In genomic region chr16:84117482-84117843, GRCh38 we compare ENCODE assay signal across 9 cellular contexts. TPM values are rescaled to one million over a fixed set of nuclear protein-coding genes. Genes with fewer than 3 reads are reported as not detected.
A peak's percentile ranks its signal among the peaks of the same experiment; 100 is the strongest.
DNase-seq lines count a peak whose midpoint lies in the region; ATAC-seq, FAIRE-seq and TF ChIP-seq lines count a peak whose summit lies in the region.
"Had no signal": no experiment of that assay in that cellular context is flagged by ENCODE, and none has a peak within 500 bp of the region (broad histone marks: within the 10 kb centered on the region; RNA-seq: fewer than 3 reads in every experiment).

No MANE protein-coding gene starts in this region.

- H4K20me1 ChIP-seq in PC-9 (ENCODE audit: insufficient read depth) (peaks cover 12% of the 10 kb centered on the region), K562 (replicated peaks; ENCODE audit: control insufficient read depth, insufficient read depth, low read length) (no peaks in the 10 kb centered on the region)

- POLR2A ChIA-PET in CD4-positive, alpha-beta T cell (lab: Charles Lee) = interaction anchor here (0.8 to 3.2 kb wide), 13 partner anchors 12 to 910 kb away, joined by 3 to 38 read pairs (median 7); partner anchors contain the start of genes DNAAF1, HSDL1, KIAA0513 and KLHL36
- POLR2A ChIA-PET in PC-9 (lab: Charles Lee; ENCODE audit: unreplicated experiment) = interaction anchor here (0.6 to 0.7 kb wide), 3 partner anchors 40 to 303 kb away, joined by 3 to 4 read pairs (median 3); no protein-coding TSS in a partner anchor
- POLR2A ChIA-PET in K562 (lab: Yijun Ruan, JAX) = interaction anchor here (0.5 to 10.0 kb wide), 14 partner anchors 9 to 1866 kb away, joined by 3 to 145 read pairs (median 4); partner anchors contain the start of genes DNAAF1 and HSDL1

- DNase-seq in CD4-positive, alpha-beta T cell = peak in 6 of 10 experiments; percentile 7 to 24 (median 18)
- DNase-seq in H7 (peak; percentile 73), PC-9 (no peak), K562 (ENCODE audit: extremely low read depth in 1 of 4, low spot score in 3 of 4) (peak in 3 of 4 experiments; percentile 36 to 75 (median 43)), immature natural killer cell (no peak)
- peak in 3 of 4 experiments; percentile 11 to 16 (median 11) for DNase-seq in stimulated activated CD4-positive, alpha-beta T cell treated with anti-CD3 and anti-CD28 coated beads, Interleukin-1b, Interleukin-23, amount 100 ng/mL, for 24 hours (ENCODE audit: low read depth in 4 of 4, low spot score in 1 of 4)

- peak; percentile 40 for FAIRE-seq in K562 (lab: Jason Lieb, UNC)

- H3K4me1 Mint-ChIP-seq in CD4-positive, alpha-beta T cell (ENCODE audit: low read depth) = peaks cover 34% of the 10 kb centered on the region
- H3K4me1 Mint-ChIP-seq in immature natural killer cell = peaks cover 23 to 26% of the 10 kb centered on the region in 2 donors

- no peaks in the 10 kb centered on the region for H3K9me1 ChIP-seq in K562 (ENCODE audit: control insufficient read depth, insufficient read depth, low read length)

- BruUV-seq in PC-9 (replicated peaks; lab: Mats Ljungman, UMichigan) (TSS peak; percentile 94), K562 (replicated peaks; lab: Mats Ljungman, UMichigan) (no TSS peak)

- peaks cover 30% of the 10 kb centered on the region for H3F3A ChIP-seq in PC-9 (ENCODE audit: insufficient read depth, low read depth)

- peak overlapping the region; percentile 85 for H3K4me2 ChIP-seq in PC-9
- peak overlapping the region; percentile 91 for H3K4me2 ChIP-seq in K562 (ENCODE audit: insufficient read depth, low read length)

- H3K27ac Mint-ChIP-seq in CD4-positive, alpha-beta T cell = peak overlapping the region; percentile 98
- H3K27ac Mint-ChIP-seq in immature natural killer cell = peak overlapping the region; percentile 85 to 94 (median 88)

- peak overlapping the region; percentile 96 for H3K4me3 Mint-ChIP-seq in CD4-positive, alpha-beta T cell
- H3K4me3 Mint-ChIP-seq in immature natural killer cell = peak overlapping the region; percentile 88 to 95 (median 91)

- no peaks in the 10 kb centered on the region for H3K27me3 Mint-ChIP-seq in CD4-positive, alpha-beta T cell
- H3K27me3 Mint-ChIP-seq in immature natural killer cell (ENCODE audit: low read depth in 3 of 3) = peaks cover 3 to 8% (median 7%) of the 10 kb centered on the region in 3 donors

- no peaks in the 10 kb centered on the region for H3K36me3 ChIP-seq in H7 (replicated peaks; ENCODE audit: control insufficient read depth, insufficient read depth, low read length)
- H3K36me3 ChIP-seq in PC-9 (ENCODE audit: low read depth) = no peaks in the 10 kb centered on the region
- peaks cover 3% of the 10 kb centered on the region; the same call in 1 of the 3 replicates for H3K36me3 ChIP-seq in K562 (ENCODE audit: control insufficient read depth, insufficient read depth, low read length)

- intact Hi-C loops in CD4-positive, alpha-beta T cell (cut with DNase I, micrococcal nuclease) = loop anchor here (1.0 to 10.0 kb wide), 6 partner anchors 27 to 897 kb away; partner anchors contain the start of genes TAF1C (in 2 of the 2), DNAAF1 (in 1 of the 2), HSDL1 (in 1 of the 2) and ZDHHC7 (in 1 of the 2)
- intact Hi-C loops in PC-9 (cut with micrococcal nuclease; ENCODE audit: unreplicated experiment) = loop anchor here (2.0 kb wide), 2 partner anchors 15 to 59 kb away; no protein-coding TSS in a partner anchor
- intact Hi-C loops in K562 (cut with micrococcal nuclease) = no loop called here

- peak overlapping the region; percentile 84 for H3K27ac ChIP-seq in CD4-positive, alpha-beta T cell (ENCODE audit: low read depth, low read length)
- H3K27ac ChIP-seq in PC-9 (no peak overlapping the region), K562 (ENCODE audit: extremely low read depth, low read depth, low read length) (peak overlapping the region; percentile 90)

- H3K4me1 ChIP-seq in PC-9 (replicated peaks; ENCODE audit: insufficient read depth) = peaks cover 39% of the 10 kb centered on the region
- peaks cover 9 to 27% of the 10 kb centered on the region in 2 experiments; a peak in 3 of 5 replicates for H3K4me1 ChIP-seq in K562 (replicated peaks in 1 of 2; ENCODE audit: control insufficient read depth in 2 of 2, insufficient read depth in 2 of 2, low read length in 2 of 2)

- peaks cover 14% of the 10 kb centered on the region for H3K36me3 Mint-ChIP-seq in CD4-positive, alpha-beta T cell (ENCODE audit: low read depth)
- no peaks in the 10 kb centered on the region for H3K36me3 Mint-ChIP-seq in immature natural killer cell

- WGBS in K562 (ENCODE audit: insufficient coverage, low coverage, missing lambda C conversion rate) = 12% methylated on average over 13 of the region's 13 CpGs

- in situ Hi-C loops in K562 (cut with MboI) = no loop called here

- peaks cover 50% of the 10 kb centered on the region for H3K79me2 ChIP-seq in PC-9 (ENCODE audit: low read depth)
- peaks cover 45% of the 10 kb centered on the region for H3K79me2 ChIP-seq in K562 (ENCODE audit: control insufficient read depth, insufficient read depth, low read length)

- H3K4me3 ChIP-seq in H7 (ENCODE audit: insufficient read depth, low read depth, low read length) (peak overlapping the region; percentile 97), PC-9 (peak overlapping the region; percentile 87), K562 (peak overlapping the region; percentile 74)

- CTCF ChIA-PET in CD4-positive, alpha-beta T cell (lab: Charles Lee) = interaction anchor here (0.5 to 5.4 kb wide), 8 partner anchors 24 to 853 kb away, joined by 3 to 44 read pairs (median 10); partner anchors contain the start of genes DNAAF1, HSDL1 and TAF1C
- CTCF ChIA-PET in PC-9 (lab: Charles Lee) (interaction anchor here (0.6 to 1.6 kb wide), 3 partner anchors 10 to 69 kb away, joined by 3 to 6 read pairs (median 4); partner anchors contain the start of gene TAF1C), K562 (lab: Yijun Ruan, JAX; ENCODE audit: low intra/inter-chr PET ratio) (no interaction called here)

- no peaks in the 10 kb centered on the region for H3K9me2 ChIP-seq in PC-9 (ENCODE audit: insufficient read depth)

- no peak for ATAC-seq in CD4-positive, alpha-beta T cell (ENCODE audit: poor library complexity)
- ATAC-seq in K562 (peak; percentile 5), HG02571 (IDR thresholded peaks at IDR 0.05; ENCODE audit: unreplicated experiment) (no peak), HG03196 (IDR thresholded peaks at IDR 0.05; ENCODE audit: unreplicated experiment) (no peak)

- no peaks in the 10 kb centered on the region for H3K9me3 Mint-ChIP-seq in CD4-positive, alpha-beta T cell
- no peaks in the 10 kb centered on the region for H3K9me3 Mint-ChIP-seq in immature natural killer cell

- H3K9ac ChIP-seq in K562 (ENCODE audit: insufficient read depth in 1 of 2, low read depth in 2 of 2, low read length in 2 of 2) = peak overlapping the region; percentile 94 to 100

- peak overlapping the region; percentile 97 for H2AFZ ChIP-seq in PC-9
- peak overlapping the region; percentile 95 for H2AFZ ChIP-seq in K562 (ENCODE audit: low read depth, low read length)

- H3K27me3 ChIP-seq in CD4-positive, alpha-beta T cell (ENCODE audit: control insufficient read depth, insufficient read depth, low read length) = no peaks in the 10 kb centered on the region
- H3K27me3 ChIP-seq in H7 (ENCODE audit: control insufficient read depth, insufficient read depth, low read length) (no peaks in the 10 kb centered on the region), PC-9 (ENCODE audit: insufficient read depth, low read depth) (no peaks in the 10 kb centered on the region), K562 (ENCODE audit: control insufficient read depth in 2 of 2, insufficient read depth in 2 of 2, low read length in 2 of 2) (no peaks in the 10 kb centered on the region)

- TF ChIP-seq EP300 in K562 (IDR thresholded peaks at IDR 0.05; ENCODE audit: low read length) = no peak

- H3K9me3 ChIP-seq in CD4-positive, alpha-beta T cell (ENCODE audit: control insufficient read depth, low read length) = no peaks in the 10 kb centered on the region
- no peaks in the 10 kb centered on the region for H3K9me3 ChIP-seq in PC-9 (ENCODE audit: insufficient read depth, low read depth)
- no peaks in the 10 kb centered on the region for H3K9me3 ChIP-seq in K562 (replicated peaks; ENCODE audit: control insufficient read depth, insufficient read depth, low read depth, low read length)

- TF ChIP-seq POLR2A in K562 (conservative IDR thresholded peaks at IDR 0.05) = no peak

- TF ChIP-seq CTCF in CD4-positive, alpha-beta T cell (IDR thresholded peaks at IDR 0.05) = no peak
- TF ChIP-seq CTCF in PC-9 (conservative IDR thresholded peaks at IDR 0.05) = no peak
- TF ChIP-seq CTCF in K562 (IDR thresholded peaks at IDR 0.05 in 2 of 3, conservative IDR thresholded peaks at IDR 0.05 in 1 of 3; ENCODE audit: insufficient read depth in 2 of 3, low read depth in 1 of 3, low read length in 3 of 3) = no peak

- no peak for TF ChIP-seq RAD21 in K562 (CRISPR knock-in tag; conservative IDR thresholded peaks at IDR 0.05 in 1 of 2, IDR thresholded peaks at IDR 0.05 in 1 of 2)

RNA-seq across cellular contexts. Expression of gene MBTPS1, which starts 0.7 kb away (rescaled TPM):
- 100 to 1,000 TPM; 121 to 122 TPM for total RNA-seq in CD4-positive, alpha-beta T cell
- total RNA-seq in H7 (2014; rRNA removed; shearing (Covaris generic)) = 32.3 and 34.4 TPM in 2 replicates
- total RNA-seq in PC-9 (2021) (80.3 and 96.0 TPM in 2 replicates), K562 (2014; rRNA removed) (43.8 and 50.9 TPM in 2 replicates), K562 (2014; rRNA removed; fragmentation: Illumina TruSeq; extraction: Trizol) (31.7 and 32.0 TPM in 2 replicates), K562 (2015; rRNA removed; fragmentation: Illumina TruSeq; extraction: Trizol) (35.7 and 40.3 TPM in 2 replicates), K562 (2021) (46.6 and 53.9 TPM in 2 replicates)
- 203 and 232 TPM in 2 replicates for total RNA-seq in K562 (2011; cell fraction: chromatin; rRNA removed; ENCODE audit: low replicate concordance)
- 178 and 187 TPM in 2 replicates for total RNA-seq in K562 (2011; cell fraction: nucleolus; rRNA removed)
- total RNA-seq in K562 (2011; cell fraction: nucleoplasm; rRNA removed) = 182 and 207 TPM in 2 replicates
- polyA plus RNA-seq in K562 (2011; rRNA removed) (47.5 and 57.6 TPM in 2 replicates), K562 (2014; fragmentation: Illumina TruSeq; extraction: Trizol) (47.5 and 50.6 TPM in 2 replicates), K562 (2014; fragmentation: Nextera tagmentation; extraction: Ambion mirVana) (1 to 10 TPM; 2.8 to 4.3 TPM), K562 (2014; rRNA removed) (47.3 and 52.6 TPM in 2 replicates), immature natural killer cell (10 to 100 TPM; 34.9 to 49.6 (median 48.0) TPM)
- 34.2 and 40.0 TPM in 2 replicates for polyA plus RNA-seq in K562 (2011; cell fraction: cytosol; rRNA removed)
- 123 and 127 TPM in 2 replicates for polyA plus RNA-seq in K562 (2011; cell fraction: nucleus; rRNA removed)
- 53.2 and 68.8 TPM in 2 replicates for polyA plus RNA-seq in K562 (2012)
- 74.1 and 90.4 TPM in 2 replicates for polyA minus RNA-seq in K562 (2011; rRNA and poly(A)+ RNA removed)
- 38.7 and 55.3 TPM in 2 replicates for polyA minus RNA-seq in K562 (2011; cell fraction: cytosol; rRNA and poly(A)+ RNA removed)
- polyA minus RNA-seq in K562 (2011; cell fraction: nucleus; rRNA and poly(A)+ RNA removed) = 101 and 126 TPM in 2 replicates

RNA-seq across cellular contexts. Expression of gene HSDL1, which starts 27.5 kb away (rescaled TPM):
- total RNA-seq in CD4-positive, alpha-beta T cell = 10 to 100 TPM in 1 of 2 experiments, 1 to 10 TPM in 1; 9.4 to 12.1 TPM
- total RNA-seq in H7 (2014; rRNA removed; shearing (Covaris generic)) = 44.5 and 53.5 TPM in 2 replicates
- total RNA-seq in PC-9 (2021) (30.5 and 32.1 TPM in 2 replicates), K562 (2014; rRNA removed) (19.7 and 20.5 TPM in 2 replicates), K562 (2014; rRNA removed; fragmentation: Illumina TruSeq; extraction: Trizol) (31.5 and 36.4 TPM in 2 replicates), K562 (2015; rRNA removed; fragmentation: Illumina TruSeq; extraction: Trizol) (38.6 and 39.9 TPM in 2 replicates), K562 (2021) (26.4 and 27.7 TPM in 2 replicates)
- total RNA-seq in K562 (2011; cell fraction: chromatin; rRNA removed; ENCODE audit: low replicate concordance) = 41.6 and 67.8 TPM in 2 replicates
- total RNA-seq in K562 (2011; cell fraction: nucleolus; rRNA removed) = 17.2 and 22.9 TPM in 2 replicates
- 32.9 and 33.4 TPM in 2 replicates for total RNA-seq in K562 (2011; cell fraction: nucleoplasm; rRNA removed)
- polyA plus RNA-seq in K562 (2011; rRNA removed) (41.2 and 45.7 TPM in 2 replicates), K562 (2014; fragmentation: Illumina TruSeq; extraction: Trizol) (24.1 and 26.9 TPM in 2 replicates), K562 (2014; fragmentation: Nextera tagmentation; extraction: Ambion mirVana) (10 to 100 TPM; 14.8 to 16.3 TPM), K562 (2014; rRNA removed) (25.8 and 31.0 TPM in 2 replicates), immature natural killer cell (10 to 100 TPM in 2 of 3 donors, 1 to 10 TPM in 1; 6.9 to 13.8 (median 12.2) TPM)
- polyA plus RNA-seq in K562 (2011; cell fraction: cytosol; rRNA removed) = 14.2 and 29.2 TPM in 2 replicates
- 21.6 and 41.6 TPM in 2 replicates for polyA plus RNA-seq in K562 (2011; cell fraction: nucleus; rRNA removed)
- polyA plus RNA-seq in K562 (2012) = 30.0 and 50.6 TPM in 2 replicates
- 44.1 and 45.6 TPM in 2 replicates for polyA minus RNA-seq in K562 (2011; rRNA and poly(A)+ RNA removed)
- 13.4 and 18.9 TPM in 2 replicates for polyA minus RNA-seq in K562 (2011; cell fraction: cytosol; rRNA and poly(A)+ RNA removed)
- 8.1 and 13.8 TPM in 2 replicates for polyA minus RNA-seq in K562 (2011; cell fraction: nucleus; rRNA and poly(A)+ RNA removed)

RNA-seq across cellular contexts. Expression of gene DNAAF1, which starts 27.6 kb away (rescaled TPM):
- total RNA-seq in CD4-positive, alpha-beta T cell = not detected
- 0.07 TPM in 1 of 2 replicates, not detected in the other for total RNA-seq in H7 (2014; rRNA removed; shearing (Covaris generic))
- total RNA-seq in PC-9 (2021) = 1.2 and 3.9 TPM in 2 replicates
- total RNA-seq in K562 (2011; cell fraction: chromatin; rRNA removed; ENCODE audit: low replicate concordance) = not detected in 2 replicates
- total RNA-seq in K562 (2011; cell fraction: nucleolus; rRNA removed) = not detected in 2 replicates
- total RNA-seq in K562 (2011; cell fraction: nucleoplasm; rRNA removed) = not detected in 2 replicates
- not detected in 2 replicates for total RNA-seq in K562 (2014; rRNA removed)
- not detected in 2 replicates for total RNA-seq in K562 (2014; rRNA removed; fragmentation: Illumina TruSeq; extraction: Trizol)
- not detected in 2 replicates for total RNA-seq in K562 (2015; rRNA removed; fragmentation: Illumina TruSeq; extraction: Trizol)
- total RNA-seq in K562 (2021) = not detected in 2 replicates
- polyA plus RNA-seq in K562 (2011; rRNA removed) = not detected in 2 replicates
- polyA plus RNA-seq in K562 (2011; cell fraction: cytosol; rRNA removed) = 0.03 TPM in 1 of 2 replicates, not detected in the other
- polyA plus RNA-seq in K562 (2011; cell fraction: nucleus; rRNA removed) = 0.04 and 0.20 TPM in 2 replicates
- 0.14 and 0.18 TPM in 2 replicates for polyA plus RNA-seq in K562 (2012)
- not detected in 2 replicates for polyA plus RNA-seq in K562 (2014; fragmentation: Illumina TruSeq; extraction: Trizol)
- not detected for polyA plus RNA-seq in K562 (2014; fragmentation: Nextera tagmentation; extraction: Ambion mirVana)
- polyA plus RNA-seq in K562 (2014; rRNA removed) = 0.01 and 0.23 TPM in 2 replicates
- not detected in 2 replicates for polyA minus RNA-seq in K562 (2011; rRNA and poly(A)+ RNA removed)
- not detected in 2 replicates for polyA minus RNA-seq in K562 (2011; cell fraction: cytosol; rRNA and poly(A)+ RNA removed)
- not detected in 2 replicates for polyA minus RNA-seq in K562 (2011; cell fraction: nucleus; rRNA and poly(A)+ RNA removed)
- polyA plus RNA-seq in immature natural killer cell = 1 to 10 TPM in 1 of 3 donors, not detected in 2; 2.6 TPM
- total RNA-seq: M059J had no signal

Comparison
In these comparisons a context has a peak if more than half of its experiments do, and no peak if none do; other contexts are left out.
1. DNase-seq: peak in CD4-positive, alpha-beta T cell (6 of 10), H7 (single experiment), K562 (3 of 4) and stimulated activated CD4-positive, alpha-beta T cell treated with anti-CD3 and anti-CD28 coated beads, Interleukin-1b, Interleukin-23, amount 100 ng/mL, for 24 hours (3 of 4); none in PC-9 (0 of 2) and immature natural killer cell (0 of 3).
2. Peak in every context shown above with its lines, with median percentiles within 50 percentile points of each other: H3K4me3 ChIP-seq.